In the genomic region with DNA sequence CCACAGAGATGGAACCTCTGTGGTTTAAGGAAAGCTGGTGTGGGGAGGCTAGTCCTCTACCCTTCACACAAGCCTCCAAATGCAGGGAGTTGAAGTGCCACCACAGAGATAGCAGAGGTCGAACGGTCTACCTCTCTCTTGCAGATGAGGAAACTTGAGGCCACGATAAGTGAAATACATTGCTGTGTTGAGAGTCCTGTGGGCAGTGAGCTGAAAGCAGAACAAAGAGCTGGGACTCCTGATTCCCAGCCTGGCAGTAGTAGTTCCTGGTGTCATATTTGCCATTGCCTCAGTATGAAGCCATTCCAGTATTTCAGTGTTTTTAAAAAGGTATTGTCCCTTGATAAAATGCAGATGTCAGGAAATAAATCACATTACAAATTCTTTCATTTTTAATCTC, we compare ENCODE assay signal across 1 cellular context.
TF ChIP-seq lines count a peak whose summit lies in the region.

No MANE protein-coding gene starts in this region.

TF ChIP-seq in K562, 482 proteins besides CTCF, POLR2A, EP300 and RAD21:
- no peak for TF ChIP-seq NBN (IDR thresholded peaks at IDR 0.05; ENCODE audit: low read depth)
- no peak for TF ChIP-seq CBFB (CRISPR knock-in tag; IDR thresholded peaks at IDR 0.05)
- no peak for TF ChIP-seq XRCC5 (IDR thresholded peaks at IDR 0.05; ENCODE audit: low read depth, low read length)
- TF ChIP-seq, protein P1, sequence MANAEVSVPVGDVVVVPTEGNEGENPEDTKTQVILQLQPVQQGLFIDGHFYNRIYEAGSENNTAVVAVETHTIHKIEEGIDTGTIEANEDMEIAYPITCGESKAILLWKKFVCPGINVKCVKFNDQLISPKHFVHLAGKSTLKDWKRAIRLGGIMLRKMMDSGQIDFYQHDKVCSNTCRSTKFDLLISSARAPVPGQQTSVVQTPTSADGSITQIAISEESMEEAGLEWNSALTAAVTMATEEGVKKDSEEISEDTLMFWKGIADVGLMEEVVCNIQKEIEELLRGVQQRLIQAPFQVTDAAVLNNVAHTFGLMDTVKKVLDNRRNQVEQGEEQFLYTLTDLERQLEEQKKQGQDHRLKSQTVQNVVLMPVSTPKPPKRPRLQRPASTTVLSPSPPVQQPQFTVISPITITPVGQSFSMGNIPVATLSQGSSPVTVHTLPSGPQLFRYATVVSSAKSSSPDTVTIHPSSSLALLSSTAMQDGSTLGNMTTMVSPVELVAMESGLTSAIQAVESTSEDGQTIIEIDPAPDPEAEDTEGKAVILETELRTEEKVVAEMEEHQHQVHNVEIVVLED (CRISPR knock-in tag; IDR thresholded peaks at IDR 0.05) = no peak
- TF ChIP-seq MTF1 (CRISPR knock-in tag; IDR thresholded peaks at IDR 0.05; ENCODE audit: borderline replicate concordance) = no peak
- TF ChIP-seq, protein P2, sequence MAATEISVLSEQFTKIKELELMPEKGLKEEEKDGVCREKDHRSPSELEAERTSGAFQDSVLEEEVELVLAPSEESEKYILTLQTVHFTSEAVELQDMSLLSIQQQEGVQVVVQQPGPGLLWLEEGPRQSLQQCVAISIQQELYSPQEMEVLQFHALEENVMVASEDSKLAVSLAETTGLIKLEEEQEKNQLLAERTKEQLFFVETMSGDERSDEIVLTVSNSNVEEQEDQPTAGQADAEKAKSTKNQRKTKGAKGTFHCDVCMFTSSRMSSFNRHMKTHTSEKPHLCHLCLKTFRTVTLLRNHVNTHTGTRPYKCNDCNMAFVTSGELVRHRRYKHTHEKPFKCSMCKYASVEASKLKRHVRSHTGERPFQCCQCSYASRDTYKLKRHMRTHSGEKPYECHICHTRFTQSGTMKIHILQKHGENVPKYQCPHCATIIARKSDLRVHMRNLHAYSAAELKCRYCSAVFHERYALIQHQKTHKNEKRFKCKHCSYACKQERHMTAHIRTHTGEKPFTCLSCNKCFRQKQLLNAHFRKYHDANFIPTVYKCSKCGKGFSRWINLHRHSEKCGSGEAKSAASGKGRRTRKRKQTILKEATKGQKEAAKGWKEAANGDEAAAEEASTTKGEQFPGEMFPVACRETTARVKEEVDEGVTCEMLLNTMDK (IDR thresholded peaks at IDR 0.05; ENCODE audit: borderline replicate concordance, insufficient read depth, low read depth, low read length, poor library complexity, severe bottlenecking) = no peak
- TF ChIP-seq KAT2B (IDR thresholded peaks at IDR 0.05; ENCODE audit: low read depth, low read length) = no peak
